ENCODE assay signal across 13 cellular contexts in the genomic region with DNA sequence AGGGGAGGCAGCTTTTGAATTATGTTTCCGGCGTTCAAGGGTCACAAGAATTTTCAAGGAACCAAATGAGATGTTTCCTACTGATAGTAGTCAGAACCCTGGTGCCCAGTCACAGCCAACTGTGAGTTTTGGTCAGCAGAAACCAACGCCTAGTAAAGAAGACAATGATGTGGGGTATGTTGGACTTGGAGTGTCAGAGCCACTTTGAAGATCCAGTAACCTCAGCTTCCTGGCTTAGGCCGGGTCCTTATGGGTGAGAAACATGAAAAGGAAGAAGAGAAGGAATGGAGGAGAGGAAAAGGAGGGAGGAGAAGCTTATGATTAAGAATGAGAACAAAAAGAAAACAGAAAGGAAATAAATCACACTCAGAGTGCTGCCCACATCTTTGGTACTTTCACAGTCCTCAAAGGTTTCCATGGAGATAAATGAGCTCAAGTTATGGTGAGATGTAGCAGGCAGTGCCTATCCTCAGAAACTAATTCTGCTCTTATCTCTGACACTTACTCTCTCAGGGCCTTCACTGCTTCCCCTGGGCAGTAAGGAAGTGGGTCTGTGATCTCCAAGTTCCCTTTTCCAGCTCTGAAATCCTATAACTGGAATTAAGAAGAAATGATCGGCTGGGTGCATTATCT. TPM values are rescaled to one million over a fixed set of nuclear protein-coding genes. Genes with fewer than 3 reads are reported as not detected.
DNase-seq lines count a peak whose midpoint lies in the region; ATAC-seq and TF ChIP-seq lines count a peak whose summit lies in the region.
"Had no signal": no experiment of that assay in that cellular context is flagged by ENCODE, and none has a peak within 500 bp of the region (broad histone marks: within the 10 kb centered on the region; RNA-seq: fewer than 3 reads in every experiment).

No MANE protein-coding gene starts in this region.

- no peaks in the 10 kb centered on the region for H4K20me1 ChIP-seq in osteoblast (ENCODE audit: insufficient read depth, low read length)

- no peaks in the 10 kb centered on the region for H3K36me3 Mint-ChIP-seq in activated CD4-positive, alpha-beta T cell treated with anti-CD3 and anti-CD28 coated beads, Interleukin-2, amount 10 ng/mL, durations not matched to agents 7 days and 5 days (ENCODE audit: low read depth)
- H3K36me3 Mint-ChIP-seq in activated T-helper 2 cell treated with anti-CD3 and anti-CD28 coated beads, Interferon-gamma antibody, Interleukin-2, Interleukin-4, amounts not matched to agents 10 μg/mL and 5 μg/mL and 100 μg/mL, durations not matched to agents 14 hours and 24 hours and 36 hours (ENCODE audit: low read depth), result no peaks in the 10 kb centered on the region

- 74% methylated on average over 5 of the region's 5 CpGs for WGBS in right cardiac atrium

- peak overlapping the region; percentile 18 for H3K4me3 Mint-ChIP-seq in activated CD4-positive, alpha-beta T cell treated with anti-CD3 and anti-CD28 coated beads, Interleukin-2, amount 10 ng/mL, durations not matched to agents 7 days and 5 days
- H3K4me3 Mint-ChIP-seq in activated T-helper 2 cell treated with anti-CD3 and anti-CD28 coated beads, Interferon-gamma antibody, Interleukin-2, Interleukin-4, amounts not matched to agents 10 μg/mL and 5 μg/mL and 100 μg/mL, durations not matched to agents 14 hours and 24 hours and 36 hours (ENCODE audit: low read depth), result peak overlapping the region; percentile 3

- H3K9me3 Mint-ChIP-seq in activated CD4-positive, alpha-beta T cell treated with anti-CD3 and anti-CD28 coated beads, Interleukin-2, amount 10 ng/mL, durations not matched to agents 7 days and 5 days, result no peaks in the 10 kb centered on the region
- H3K9me3 Mint-ChIP-seq in activated T-helper 2 cell treated with anti-CD3 and anti-CD28 coated beads, Interferon-gamma antibody, Interleukin-2, Interleukin-4, amounts not matched to agents 10 μg/mL and 5 μg/mL and 100 μg/mL, durations not matched to agents 14 hours and 24 hours and 36 hours, result no peaks in the 10 kb centered on the region

- no peak overlapping the region for H3K4me2 ChIP-seq in osteoblast (ENCODE audit: insufficient read depth, low read length)

- peak; percentile 33 for DNase-seq in activated CD4-positive, alpha-beta T cell treated with anti-CD3 and anti-CD28 coated beads, Interleukin-2, amount 10 ng/mL, durations not matched to agents 7 days and 5 days
- no peak for DNase-seq in activated CD4-positive, alpha-beta T cell treated with anti-CD3 and anti-CD28 coated beads for 1 hour
- DNase-seq in Jurkat, Clone E6-1 (ENCODE audit: low read depth, low spot score), result peak; percentile 58
- no peak for DNase-seq in activated T-helper 2 cell treated with anti-CD3 and anti-CD28 coated beads, Interferon-gamma antibody, Interleukin-2, Interleukin-4, amounts not matched to agents 10 μg/mL and 5 μg/mL and 100 μg/mL, durations not matched to agents 14 hours and 24 hours and 36 hours (ENCODE audit: low spot score)
- peak; percentile 76 for DNase-seq in osteoblast (ENCODE audit: insufficient read length, low spot score, missing footprints)
- no peak for DNase-seq in effector memory CD4-positive, alpha-beta T cell
- DNase-seq in mesenteric fat pad (ENCODE audit: low spot score), result no peak
- DNase-seq in right cardiac atrium, result no peak
- DNase-seq: DMS 273 treated with DMSO at 0.1 percent for 48 hours, NCI-H1092, upper lobe of right lung had no signal

- peak overlapping the region; percentile 47 for H3K27ac Mint-ChIP-seq in activated CD4-positive, alpha-beta T cell treated with anti-CD3 and anti-CD28 coated beads, Interleukin-2, amount 10 ng/mL, durations not matched to agents 7 days and 5 days
- peak overlapping the region; percentile 84 for H3K27ac Mint-ChIP-seq in activated T-helper 2 cell treated with anti-CD3 and anti-CD28 coated beads, Interferon-gamma antibody, Interleukin-2, Interleukin-4, amounts not matched to agents 10 μg/mL and 5 μg/mL and 100 μg/mL, durations not matched to agents 14 hours and 24 hours and 36 hours

- H3K27me3 Mint-ChIP-seq in activated CD4-positive, alpha-beta T cell treated with anti-CD3 and anti-CD28 coated beads, Interleukin-2, amount 10 ng/mL, durations not matched to agents 7 days and 5 days, result peaks cover 7% of the 10 kb centered on the region
- H3K27me3 Mint-ChIP-seq in activated T-helper 2 cell treated with anti-CD3 and anti-CD28 coated beads, Interferon-gamma antibody, Interleukin-2, Interleukin-4, amounts not matched to agents 10 μg/mL and 5 μg/mL and 100 μg/mL, durations not matched to agents 14 hours and 24 hours and 36 hours (ENCODE audit: low read depth), result peaks cover 8% of the 10 kb centered on the region

- H3K9me3 ChIP-seq in osteoblast (ENCODE audit: low read depth, low read length), result no peaks in the 10 kb centered on the region
- no peaks in the 10 kb centered on the region for H3K9me3 ChIP-seq in effector memory CD4-positive, alpha-beta T cell (ENCODE audit: control insufficient read depth, low read length)
- no peaks in the 10 kb centered on the region for H3K9me3 ChIP-seq in right cardiac atrium (ENCODE audit: control insufficient read depth, low read length)
- H3K9me3 ChIP-seq: upper lobe of right lung had no signal

- peaks cover 4% of the 10 kb centered on the region for H3K4me1 ChIP-seq in osteoblast (ENCODE audit: insufficient read depth, low read length)
- peaks cover 13% of the 10 kb centered on the region for H3K4me1 ChIP-seq in effector memory CD4-positive, alpha-beta T cell (ENCODE audit: control insufficient read depth, insufficient read depth, low read length, poor library complexity, severe bottlenecking)
- no peaks in the 10 kb centered on the region for H3K4me1 ChIP-seq in right cardiac atrium (ENCODE audit: control insufficient read depth, insufficient read depth, low read length)
- H3K4me1 ChIP-seq: upper lobe of right lung had no signal

- CTCF ChIA-PET in activated CD4-positive, alpha-beta T cell treated with anti-CD3 and anti-CD28 coated beads, Interleukin-2, amount 10 ng/mL, durations not matched to agents 7 days and 5 days (lab: Charles Lee), result interaction anchor here (0.5 to 1.4 kb wide), 8 partner anchors 9 to 604 kb away, joined by 3 to 4 read pairs (median 3); no protein-coding TSS in a partner anchor

- H3K27ac ChIP-seq in osteoblast (ENCODE audit: low read depth, low read length) (no peak overlapping the region), right cardiac atrium (ENCODE audit: low read length) (no peak overlapping the region)
- no peak overlapping the region for H3K27ac ChIP-seq in effector memory CD4-positive, alpha-beta T cell (ENCODE audit: insufficient read depth, low read length, poor library complexity, severe bottlenecking)
- H3K27ac ChIP-seq: upper lobe of right lung had no signal

- POLR2A ChIA-PET in activated CD4-positive, alpha-beta T cell treated with anti-CD3 and anti-CD28 coated beads, Interleukin-2, amount 10 ng/mL, durations not matched to agents 7 days and 5 days (lab: Charles Lee), result interaction anchor here (0.6 kb wide), 1 partner anchor 267 kb away, joined by 4 read pairs; a partner anchor contains a TSS

- no peak overlapping the region for H2AFZ ChIP-seq in osteoblast (ENCODE audit: low read length)

- H3K79me2 ChIP-seq in osteoblast (ENCODE audit: insufficient read depth, low read length), result no peaks in the 10 kb centered on the region

- intact Hi-C loops in activated T-helper 2 cell treated with anti-CD3 and anti-CD28 coated beads, Interferon-gamma antibody, Interleukin-2, Interleukin-4, amounts not matched to agents 10 μg/mL and 5 μg/mL and 100 μg/mL, durations not matched to agents 14 hours and 24 hours and 36 hours (cut with micrococcal nuclease), result loop anchor here (1.0 to 10.0 kb wide), 5 partner anchors 17 to 636 kb away; a partner anchor contains a TSS
- intact Hi-C loops in right cardiac atrium (cut with DNase I), result no loop called here

- no peak for TF ChIP-seq CTCF in osteoblast (IDR thresholded peaks at IDR 0.05; ENCODE audit: extremely low read depth, low read depth, low read length)

- peaks cover 42% of the 10 kb centered on the region for H3K4me1 Mint-ChIP-seq in activated CD4-positive, alpha-beta T cell treated with anti-CD3 and anti-CD28 coated beads, Interleukin-2, amount 10 ng/mL, durations not matched to agents 7 days and 5 days
- peaks cover 51% of the 10 kb centered on the region for H3K4me1 Mint-ChIP-seq in activated T-helper 2 cell treated with anti-CD3 and anti-CD28 coated beads, Interferon-gamma antibody, Interleukin-2, Interleukin-4, amounts not matched to agents 10 μg/mL and 5 μg/mL and 100 μg/mL, durations not matched to agents 14 hours and 24 hours and 36 hours (ENCODE audit: low read depth)

- H3K27me3 ChIP-seq in osteoblast (ENCODE audit: insufficient read depth, low read length) (peaks cover 52% of the 10 kb centered on the region), right cardiac atrium (ENCODE audit: control insufficient read depth, insufficient read depth) (no peaks in the 10 kb centered on the region)
- H3K27me3 ChIP-seq in effector memory CD4-positive, alpha-beta T cell (replicated peaks; ENCODE audit: control insufficient read depth, insufficient read depth, low read length, poor library complexity, severe bottlenecking), result no peaks in the 10 kb centered on the region

- H3K36me3 ChIP-seq in osteoblast (ENCODE audit: insufficient read depth, low read length), result no peaks in the 10 kb centered on the region
- no peaks in the 10 kb centered on the region for H3K36me3 ChIP-seq in effector memory CD4-positive, alpha-beta T cell (ENCODE audit: control insufficient read depth, insufficient read depth, low read length)
- H3K36me3 ChIP-seq: upper lobe of right lung had no signal

- ATAC-seq in right cardiac atrium, result no peak
- ATAC-seq: Panc1, upper lobe of right lung had no signal

- H3K4me3 ChIP-seq in Jurkat, Clone E6-1 (ENCODE audit: low read length), result no peak overlapping the region
- H3K4me3 ChIP-seq in osteoblast (ENCODE audit: insufficient read depth, low read length) (no peak overlapping the region), right cardiac atrium (ENCODE audit: low read length) (no peak overlapping the region)
- H3K4me3 ChIP-seq in effector memory CD4-positive, alpha-beta T cell (ENCODE audit: insufficient read depth, low read depth, low read length, poor library complexity, severe bottlenecking), result no peak overlapping the region
- H3K4me3 ChIP-seq: upper lobe of right lung had no signal

RNA-seq across cellular contexts. Expression of a gene that starts 2.0 kb away (rescaled TPM):
- 1 to 10 TPM; 3.6 to 5.4 TPM for total RNA-seq in activated CD4-positive, alpha-beta T cell treated with anti-CD3 and anti-CD28 coated beads, Interleukin-2, amount 10 ng/mL, durations not matched to agents 7 days and 5 days
- 1.8 TPM for polyA plus RNA-seq in Jurkat, Clone E6-1 (2012; ENCODE audit: insufficient read depth, insufficient read length)
- total RNA-seq in activated T-helper 2 cell treated with anti-CD3 and anti-CD28 coated beads, Interferon-gamma antibody, Interleukin-2, Interleukin-4, amounts not matched to agents 10 μg/mL and 5 μg/mL and 100 μg/mL, durations not matched to agents 14 hours and 24 hours and 36 hours, result 7.5 and 8.3 TPM in 2 replicates
- under 0.01 TPM in 2 replicates for total RNA-seq in osteoblast
- 0.16 TPM for total RNA-seq in mesenteric fat pad
- total RNA-seq in right cardiac atrium, result under 1 TPM in 2 of 4 donors, not detected in 2; 0.23 to 0.32 TPM
- polyA plus RNA-seq in right cardiac atrium, result 0.07 TPM
- polyA plus RNA-seq: AG04450 had no signal

Comparison
In these comparisons a context has a peak if more than half of its experiments do, and no peak if none do; other contexts are left out.
1. DNase-seq: peak in activated CD4-positive, alpha-beta T cell treated with anti-CD3 and anti-CD28 coated beads, Interleukin-2, amount 10 ng/mL, durations not matched to agents 7 days and 5 days (single experiment), Jurkat, Clone E6-1 (single experiment) and osteoblast (single experiment); none in activated CD4-positive, alpha-beta T cell treated with anti-CD3 and anti-CD28 coated beads for 1 hour (single experiment), activated T-helper 2 cell treated with anti-CD3 and anti-CD28 coated beads, Interferon-gamma antibody, Interleukin-2, Interleukin-4, amounts not matched to agents 10 μg/mL and 5 μg/mL and 100 μg/mL, durations not matched to agents 14 hours and 24 hours and 36 hours (single experiment), effector memory CD4-positive, alpha-beta T cell (0 of 3), mesenteric fat pad (single experiment) and right cardiac atrium (0 of 3).